19 cellular contexts compared by ENCODE assay signal in the genomic region with DNA sequence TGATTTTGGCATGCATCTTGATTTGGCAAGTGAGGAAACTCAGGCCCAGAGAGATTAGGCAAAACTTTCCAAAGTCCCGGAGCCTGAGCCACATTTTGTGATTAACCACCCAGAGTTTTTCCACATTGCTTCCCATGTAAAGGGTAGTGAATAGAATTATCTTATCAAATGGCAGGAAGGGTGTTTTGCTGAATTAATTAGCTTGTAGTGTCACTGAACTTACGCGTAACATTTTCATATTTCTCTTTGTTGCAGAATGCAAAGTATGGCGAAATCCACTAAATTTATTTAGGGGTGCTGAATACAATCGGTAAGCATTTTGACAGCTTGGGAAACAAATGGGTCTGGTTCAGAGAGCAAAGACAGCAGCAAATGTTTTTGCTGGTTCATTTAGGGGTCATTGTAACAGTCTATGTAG.
"Had no signal": no experiment of that assay in that cellular context is flagged by ENCODE, and none has a peak within 500 bp of the region (broad histone marks: within the 10 kb centered on the region; RNA-seq: fewer than 3 reads in every experiment).

No MANE protein-coding gene starts in this region.

- H3K4me1 ChIP-seq: prostate gland had no signal

- H3K27ac ChIP-seq: hepatocyte, prostate gland, sigmoid colon had no signal

- H3K9me3 ChIP-seq: ascending aorta, prostate gland, sigmoid colon had no signal

- DNase-seq: activated CD4-positive, alpha-beta T cell treated with anti-CD3 and anti-CD28 coated beads, Interleukin-2, amount 50 U/mL, for 4 hours; activated CD4-positive, CD25-positive, alpha-beta regulatory T cell treated with anti-CD3 and anti-CD28 coated beads, Interleukin-2, amount 50 U/mL, for 72 hours; activated gamma-delta T cell; activated naive CD8-positive, alpha-beta T cell treated with anti-CD3 and anti-CD28 coated beads for 36 hours; activated T-cell treated with anti-CD3 and anti-CD28 coated beads, Interleukin-2, amount 50 U/mL, for 48 hours; caudate nucleus; cortex of kidney; endodermal cell; erythroblast; kidney; mammary epithelial cell; occipital lobe; sigmoid colon; stimulated activated CD4-positive, alpha-beta T cell treated with anti-CD3 and anti-CD28 coated beads, Interleukin-12 subunit alpha, Interleukin-12 subunit beta, amount 100 ng/mL, for 4 hours; stimulated activated naive CD4-positive, alpha-beta T cell had no signal

- ATAC-seq: natural killer cell treated with Interleukin-12 subunit alpha and Interleukin-12 subunit beta and Interleukin-15 and Interleukin-18, amount 100 ng/mL, for 72 hours had no signal

- FAIRE-seq: kidney had no signal

- H3K36me3 ChIP-seq: prostate gland, sigmoid colon had no signal

- H3K4me3 ChIP-seq: ascending aorta, hepatocyte, prostate gland, sigmoid colon had no signal

- H3K27me3 ChIP-seq: ascending aorta, hepatocyte, sigmoid colon had no signal
